In genomic region chr14:63543000-63543825, GRCh38 we compare ENCODE assay signal across 8 cellular contexts. TPM values are rescaled to one million over a fixed set of nuclear protein-coding genes. Genes with fewer than 3 reads are reported as not detected.
DNase-seq lines count a peak whose midpoint lies in the region; ATAC-seq and TF ChIP-seq lines count a peak whose summit lies in the region.

Gene PPP2R5E, minus strand, starts transcription at chr14:63543377. Its CDS starts 3,692 bp downstream, at chr14:63539685.

- TF ChIP-seq POLR2A in ovary (IDR thresholded peaks at IDR 0.05) (peak; percentile 51), thyroid gland (IDR thresholded peaks at IDR 0.05) (peak in 1 of 2 donors; percentile 86)

- H3K36me3 ChIP-seq in ovary (no peaks in the 10 kb centered on the region), thyroid gland (peaks cover 8 to 13% of the 10 kb centered on the region in 2 donors)

- ATAC-seq in HG02759 (IDR thresholded peaks at IDR 0.05; ENCODE audit: unreplicated experiment) (peak; percentile 97), Right ventricle myocardium inferior (peak; percentile 99)

- H3K4me1 ChIP-seq in ovary (ENCODE audit: insufficient read depth) (no peaks in the 10 kb centered on the region), thyroid gland (peaks cover 15 to 17% of the 10 kb centered on the region in 2 donors)

- WGBS in ovary, 3 donors, result 0% methylated on average over 55 to 78 of the region's 78 CpGs
- 0 to 1% methylated on average over 31 to 45 of the region's 78 CpGs for WGBS in thyroid gland, 2 donors

- peak within 1 kb of the TSS; percentile 88 for H3K4me3 ChIP-seq in GM12864 (ENCODE audit: low read depth, low read length)
- H3K4me3 ChIP-seq in ovary, result peak within 1 kb of the TSS; percentile 72
- H3K4me3 ChIP-seq in thyroid gland (replicated peaks in 1 of 3), result peak within 1 kb of the TSS; percentile 58 to 99 (median 95)

- no peaks in the 10 kb centered on the region for H3K27me3 ChIP-seq in ovary
- no peaks in the 10 kb centered on the region for H3K27me3 ChIP-seq in thyroid gland

- peak within 1 kb of the TSS; percentile 33 to 90 for H3K27ac ChIP-seq in ovary
- peak within 1 kb of the TSS; percentile 48 to 96 (median 88) for H3K27ac ChIP-seq in thyroid gland

- peak; percentile 98 for DNase-seq in GM12864 (ENCODE audit: low read depth)
- peak; percentile 96 to 99 (median 98) for DNase-seq in NCI-H1417 (lab: John Stamatoyannopoulos, UW)
- peak; percentile 97 to 98 for DNase-seq in SW 1271 (lab: John Stamatoyannopoulos, UW)
- peak; percentile 91 for DNase-seq in activated naive CD8-positive, alpha-beta T cell treated with anti-CD3 and anti-CD28 coated beads, Interleukin-2, amount 50 U/mL, for 16 hours (ENCODE audit: low read depth, low spot score)
- peak; percentile 99 for DNase-seq in Right ventricle myocardium inferior (ENCODE audit: missing footprints)
- DNase-seq in ovary, result peak; percentile 97 to 98 (median 98)
- DNase-seq in thyroid gland, result peak; percentile 99

- TF ChIP-seq EP300 in ovary (IDR thresholded peaks at IDR 0.05), result no peak

- intact Hi-C loops in Right ventricle myocardium inferior (cut with DNase I), result loop anchor here (1.0 to 5.0 kb wide), 4 partner anchors 46 to 155 kb away; no protein-coding TSS in a partner anchor
- intact Hi-C loops in ovary (cut with DNase I), result loop anchor here (5.0 to 10.0 kb wide), 3 partner anchors 148 to 158 kb away; no protein-coding TSS in a partner anchor
- intact Hi-C loops in thyroid gland (cut with DNase I), result loop anchor here (5.0 to 10.0 kb wide), 2 partner anchors 92 to 151 kb away; no protein-coding TSS in a partner anchor

- TF ChIP-seq CTCF in GM12864 (IDR thresholded peaks at IDR 0.05; ENCODE audit: low read depth, low read length, missing control alignments) (no peak), ovary (IDR thresholded peaks at IDR 0.05) (peak in 1 of 3 donors; percentile 13), thyroid gland (IDR thresholded peaks at IDR 0.05) (no peak)

- no peaks in the 10 kb centered on the region for H3K9me3 ChIP-seq in ovary
- H3K9me3 ChIP-seq in thyroid gland, result no peaks in the 10 kb centered on the region

RNA-seq across cellular contexts. Expression of gene PPP2R5E, which starts in this region (rescaled TPM):
- 36.3 TPM for total RNA-seq in Right ventricle myocardium inferior
- total RNA-seq in ovary, result 10 to 100 TPM; 16.3 to 44.1 (median 36.2) TPM
- polyA plus RNA-seq in ovary, result 10 to 100 TPM in 1 of 2 donors, 1 to 10 TPM in 1; 9.3 to 26.9 TPM
- total RNA-seq in thyroid gland, result 10 to 100 TPM; 30.0 to 42.3 (median 36.0) TPM

Comparison
In these comparisons a context has a peak if more than half of its experiments do, and no peak if none do; other contexts are left out.
1. Peak in every context shown above with its lines: DNase-seq, ATAC-seq, H3K4me3 ChIP-seq and H3K27ac ChIP-seq.